ENCODE assay signal across 18 cellular contexts in genomic region chr12:93704625-93705024, GRCh38. TPM values are rescaled to one million over a fixed set of nuclear protein-coding genes. Genes with fewer than 3 reads are reported as not detected.
A peak's percentile ranks its signal among the peaks of the same experiment; 100 is the strongest.
DNase-seq lines count a peak whose midpoint lies in the region; ATAC-seq and TF ChIP-seq lines count a peak whose summit lies in the region.
"Had no signal": no experiment of that assay in that cellular context is flagged by ENCODE, and none has a peak within 500 bp of the region (broad histone marks: within the 10 kb centered on the region; RNA-seq: fewer than 3 reads in every experiment).

No MANE protein-coding gene starts in this region.

- H3K4me1 Mint-ChIP-seq in glutamatergic neuron (ENCODE audit: low read depth, unreplicated experiment) = peaks cover 28% of the 10 kb centered on the region
- H3K4me1 Mint-ChIP-seq in stimulated activated effector memory CD8-positive, alpha-beta T cell treated with anti-CD3 and anti-CD28 coated beads, Interleukin-12 subunit alpha, Interleukin-12 subunit beta, amount 100 ng/mL, for 72 hours = peaks cover 39% of the 10 kb centered on the region

- H3K36me3 Mint-ChIP-seq in glutamatergic neuron (ENCODE audit: unreplicated experiment) = peaks cover 8% of the 10 kb centered on the region
- H3K36me3 Mint-ChIP-seq in stimulated activated effector memory CD8-positive, alpha-beta T cell treated with anti-CD3 and anti-CD28 coated beads, Interleukin-12 subunit alpha, Interleukin-12 subunit beta, amount 100 ng/mL, for 72 hours = no peaks in the 10 kb centered on the region

- ATAC-seq in heart left ventricle = peak in 1 of 4 donors; percentile 33
- no peak for ATAC-seq in Right ventricle myocardium superior (ENCODE audit: poor library complexity)
- ATAC-seq in stimulated activated effector memory CD8-positive, alpha-beta T cell treated with anti-CD3 and anti-CD28 coated beads, Interleukin-12 subunit alpha, Interleukin-12 subunit beta, amount 100 ng/mL, for 72 hours = no peak
- no peak for ATAC-seq in upper lobe of right lung
- ATAC-seq: A549 had no signal

- in situ Hi-C loops in transverse colon (cut with MboI; ENCODE audit: low pct_ligation_motif_present in 1 of 4, low pct_unique_long_range_greater_than_20kb in 1 of 4, low sequenced_read_pairs in 3 of 4) = no loop called here

- TF ChIP-seq POLR2A in heart left ventricle (IDR thresholded peaks at IDR 0.05) = no peak
- no peak for TF ChIP-seq POLR2A in transverse colon (IDR thresholded peaks at IDR 0.05)

- no peak overlapping the region for H2AFZ ChIP-seq in PC-9

- peaks cover 0 to 18% (median 6%) of the 10 kb centered on the region in 12 donors for H3K9me3 ChIP-seq in heart left ventricle
- H3K9me3 ChIP-seq in transverse colon = peaks cover 5 to 6% of the 10 kb centered on the region in 2 donors
- peaks cover 5% of the 10 kb centered on the region for H3K9me3 ChIP-seq in upper lobe of right lung
- H3K9me3 ChIP-seq in PC-9 (ENCODE audit: insufficient read depth, low read depth) = peaks cover 2% of the 10 kb centered on the region; the same call in 1 of the 2 replicates

- H3K4me3 Mint-ChIP-seq in glutamatergic neuron (ENCODE audit: unreplicated experiment) = peak overlapping the region; percentile 9
- no peak overlapping the region for H3K4me3 Mint-ChIP-seq in stimulated activated effector memory CD8-positive, alpha-beta T cell treated with anti-CD3 and anti-CD28 coated beads, Interleukin-12 subunit alpha, Interleukin-12 subunit beta, amount 100 ng/mL, for 72 hours

- BruUV-seq in PC-9 (replicated peaks; lab: Mats Ljungman, UMichigan) = no TSS peak

- no peaks in the 10 kb centered on the region for H4K20me1 ChIP-seq in PC-9 (ENCODE audit: insufficient read depth)

- no peaks in the 10 kb centered on the region for H3K27me3 Mint-ChIP-seq in glutamatergic neuron (ENCODE audit: unreplicated experiment)
- H3K27me3 Mint-ChIP-seq: CD4-positive, CD25-positive, alpha-beta regulatory T cell had no signal

- TF ChIP-seq EP300 in transverse colon (IDR thresholded peaks at IDR 0.05; ENCODE audit: low read depth) = no peak

- CTCF ChIA-PET in PC-9 (lab: Charles Lee) = no interaction called here

- no peaks in the 10 kb centered on the region for H3K27me3 ChIP-seq in heart left ventricle
- no peaks in the 10 kb centered on the region for H3K27me3 ChIP-seq in transverse colon
- no peaks in the 10 kb centered on the region for H3K27me3 ChIP-seq in upper lobe of right lung
- H3K27me3 ChIP-seq in PC-9 (ENCODE audit: insufficient read depth, low read depth) = no peaks in the 10 kb centered on the region

- H3K4me3 ChIP-seq in heart left ventricle (no peak overlapping the region), transverse colon (no peak overlapping the region), upper lobe of right lung (no peak overlapping the region), PC-9 (no peak overlapping the region)
- H3K4me3 ChIP-seq: A549, GM12878 had no signal

- no peak overlapping the region for H3K4me2 ChIP-seq in PC-9
- H3K4me2 ChIP-seq: A549 had no signal

- intact Hi-C loops in heart left ventricle (cut with DNase I) = no loop called here
- intact Hi-C loops in Right ventricle myocardium superior (cut with DNase I) = no loop called here
- intact Hi-C loops in transverse colon (cut with DNase I; ENCODE audit: low total_unique reads) = no loop called here
- intact Hi-C loops in upper lobe of right lung (cut with DNase I) = no loop called here
- intact Hi-C loops in PC-9 (cut with micrococcal nuclease; ENCODE audit: unreplicated experiment) = no loop called here

- TF ChIP-seq CTCF in heart left ventricle (IDR thresholded peaks at IDR 0.05) = no peak
- TF ChIP-seq CTCF in glutamatergic neuron (IDR thresholded peaks at IDR 0.05; ENCODE audit: partially characterized antibody, unreplicated experiment) = no peak
- TF ChIP-seq CTCF in transverse colon (IDR thresholded peaks at IDR 0.05) = no peak
- TF ChIP-seq CTCF in upper lobe of right lung (IDR thresholded peaks at IDR 0.05) = no peak
- TF ChIP-seq CTCF in PC-9 (conservative IDR thresholded peaks at IDR 0.05) = no peak

- 83 to 90% (median 84%) methylated on average over 4 of the region's 4 CpGs for WGBS in heart left ventricle, 4 donors
- WGBS in transverse colon (ENCODE audit: low coverage in 1 of 2), 2 donors = 92 to 100% methylated on average over 1 to 4 of the region's 4 CpGs

- no peak for DNase-seq in heart left ventricle
- DNase-seq in Right ventricle myocardium superior = no peak
- DNase-seq in SK-N-DZ (ENCODE audit: low spot score) = peak; percentile 54
- peak; percentile 15 for DNase-seq in glutamatergic neuron
- DNase-seq in transverse colon = no peak
- no peak for DNase-seq in stimulated activated effector memory CD8-positive, alpha-beta T cell treated with anti-CD3 and anti-CD28 coated beads, Interleukin-12 subunit alpha, Interleukin-12 subunit beta, amount 100 ng/mL, for 72 hours (ENCODE audit: low spot score in 2 of 2)
- DNase-seq in upper lobe of right lung = no peak
- DNase-seq in PC-9 = no peak
- DNase-seq: Calu3; CD4-positive, CD25-positive, alpha-beta regulatory T cell; DMS79; HCEC 1CT; NCI-H1436; NCI-H2029 treated with DMSO at 0.1 percent for 48 hours; NCI-H524; NK-92 treated with Interleukin-12 subunit alpha and Interleukin-12 subunit beta, amount 100 ng/mL, for 24 hours had no signal

- H3K36me3 ChIP-seq in heart left ventricle (no peaks in the 10 kb centered on the region), transverse colon (no peaks in the 10 kb centered on the region), upper lobe of right lung (no peaks in the 10 kb centered on the region), PC-9 (ENCODE audit: low read depth) (no peaks in the 10 kb centered on the region)

- H3K79me2 ChIP-seq in PC-9 (ENCODE audit: low read depth) = no peaks in the 10 kb centered on the region

- H3K27ac ChIP-seq in heart left ventricle = peak overlapping the region in 7 of 12 donors; percentile 7 to 57 (median 39)
- peak overlapping the region in 3 of 4 donors; percentile 7 to 47 (median 40) for H3K27ac ChIP-seq in transverse colon
- H3K27ac ChIP-seq in upper lobe of right lung = no peak overlapping the region
- no peak overlapping the region for H3K27ac ChIP-seq in PC-9

- peaks cover 3% of the 10 kb centered on the region for H3K9me3 Mint-ChIP-seq in glutamatergic neuron (ENCODE audit: unreplicated experiment)
- peaks cover 11% of the 10 kb centered on the region for H3K9me3 Mint-ChIP-seq in stimulated activated effector memory CD8-positive, alpha-beta T cell treated with anti-CD3 and anti-CD28 coated beads, Interleukin-12 subunit alpha, Interleukin-12 subunit beta, amount 100 ng/mL, for 72 hours

- POLR2A ChIA-PET in PC-9 (lab: Charles Lee; ENCODE audit: unreplicated experiment) = no interaction called here

- H3F3A ChIP-seq in PC-9 (ENCODE audit: insufficient read depth, low read depth) = 0 out of 2 replicates have a peak, but pooled peaks cover 4% of the 10 kb centered on the region

- peaks cover 0 to 72% (median 45%) of the 10 kb centered on the region in 12 donors for H3K4me1 ChIP-seq in heart left ventricle
- peaks cover 0 to 5% (median 2%) of the 10 kb centered on the region in 4 donors for H3K4me1 ChIP-seq in transverse colon
- peaks cover 9% of the 10 kb centered on the region for H3K4me1 ChIP-seq in upper lobe of right lung
- peaks cover 16% of the 10 kb centered on the region; the same call in 1 of the 2 replicates for H3K4me1 ChIP-seq in PC-9 (replicated peaks; ENCODE audit: insufficient read depth)

- H3K27ac Mint-ChIP-seq in glutamatergic neuron (ENCODE audit: unreplicated experiment) = peak overlapping the region; percentile 65
- H3K27ac Mint-ChIP-seq in stimulated activated effector memory CD8-positive, alpha-beta T cell treated with anti-CD3 and anti-CD28 coated beads, Interleukin-12 subunit alpha, Interleukin-12 subunit beta, amount 100 ng/mL, for 72 hours = no peak overlapping the region

- no peaks in the 10 kb centered on the region for H3K9me2 ChIP-seq in PC-9 (ENCODE audit: insufficient read depth)

RNA-seq across cellular contexts. Expression of gene CRADD, which starts 27.4 kb away (rescaled TPM):
- 100 to 1,000 TPM in 1 of 9 donors, 10 to 100 TPM in 8; 40.1 to 100 (median 56.1) TPM for total RNA-seq in heart left ventricle
- polyA plus RNA-seq in heart left ventricle = 10 to 100 TPM; 11.0 to 40.4 TPM
- 35.8 TPM for total RNA-seq in Right ventricle myocardium superior
- 33.2 and 63.6 TPM in 2 replicates for polyA plus RNA-seq in SK-N-DZ (2014; cell fraction: cytosol; rRNA removed)
- polyA plus RNA-seq in SK-N-DZ (2014; cell fraction: nucleus; rRNA removed) = 22.5 and 32.2 TPM in 2 replicates
- total RNA-seq in glutamatergic neuron (ENCODE audit: unreplicated experiment) = 18.8 TPM
- total RNA-seq in transverse colon = 10 to 100 TPM; 45.6 to 59.3 (median 56.3) TPM
- total RNA-seq in upper lobe of right lung = 17.1 TPM
- 7.6 and 9.3 TPM in 2 replicates for total RNA-seq in PC-9 (2021)

Comparison
In these comparisons a context has a peak if more than half of its experiments do, and no peak if none do; other contexts are left out.
1. DNase-seq: peak in SK-N-DZ (single experiment) and glutamatergic neuron (single experiment); none in heart left ventricle (0 of 5), Right ventricle myocardium superior (single experiment), transverse colon (single experiment), stimulated activated effector memory CD8-positive, alpha-beta T cell treated with anti-CD3 and anti-CD28 coated beads, Interleukin-12 subunit alpha, Interleukin-12 subunit beta, amount 100 ng/mL, for 72 hours (0 of 2), upper lobe of right lung (single experiment) and PC-9 (0 of 2).
2. H3K27ac ChIP-seq: peak in heart left ventricle (7 of 12) and transverse colon (3 of 4); none in upper lobe of right lung (single experiment) and PC-9 (single experiment).